In genomic region chr20:62837091-62837490, GRCh38 we compare ENCODE assay signal across 1 cellular context.
TF ChIP-seq lines count a peak whose summit lies in the region.

No MANE protein-coding gene starts in this region.

TF ChIP-seq in HepG2, 621 proteins besides CTCF, POLR2A, EP300 and RAD21:
- TF ChIP-seq KAT8 (CRISPR knock-in tag; IDR thresholded peaks at IDR 0.05) = no peak
